16 cellular contexts compared by ENCODE assay signal in the genomic region with DNA sequence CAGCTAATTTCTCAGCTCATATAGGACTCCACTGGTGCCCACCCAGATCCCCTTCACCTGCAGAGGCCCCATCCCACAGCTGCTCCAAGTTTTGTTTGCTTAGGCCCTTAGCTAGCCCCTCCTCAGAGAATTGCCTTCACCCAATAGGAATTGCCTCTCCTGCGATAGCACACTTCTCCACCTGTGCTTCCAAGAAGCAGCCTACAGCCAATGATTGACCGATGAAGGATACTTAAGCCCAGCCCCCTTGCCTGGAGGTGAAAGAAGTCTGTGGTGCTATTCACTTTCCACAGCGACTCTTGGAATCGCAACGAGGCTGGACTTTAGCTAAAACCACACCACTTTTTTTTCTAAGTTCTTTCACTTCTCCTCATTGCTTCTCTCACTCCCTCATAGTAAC.
A peak's percentile ranks its signal among the peaks of the same experiment; 100 is the strongest.
DNase-seq lines count a peak whose midpoint lies in the region; ATAC-seq, FAIRE-seq and TF ChIP-seq lines count a peak whose summit lies in the region.
"Had no signal": no experiment of that assay in that cellular context is flagged by ENCODE, and none has a peak within 500 bp of the region (broad histone marks: within the 10 kb centered on the region; RNA-seq: fewer than 3 reads in every experiment).

No MANE protein-coding gene starts in this region.

- no peaks in the 10 kb centered on the region for H3K79me1 ChIP-seq in H9 (ENCODE audit: insufficient read depth, low read depth, low read length, poor library complexity, severe bottlenecking)

- H3K56ac ChIP-seq in H9 (ENCODE audit: insufficient read length, low read depth, low read length) = no peak overlapping the region

- H2BK120ac ChIP-seq in H9 (ENCODE audit: low read depth, low read length, poor library complexity, severe bottlenecking) = no peak overlapping the region

- H3K79me2 ChIP-seq in H9 (ENCODE audit: insufficient read depth, low read length) = no peaks in the 10 kb centered on the region

- no peak overlapping the region for H3K4me2 ChIP-seq in H9 (ENCODE audit: insufficient read depth, insufficient read length, low read length)

- no peak for FAIRE-seq in GM12892 (lab: Jason Lieb, UNC)
- FAIRE-seq: G401.6, H1 had no signal

- H3K9me3 Mint-ChIP-seq in H9 (no peaks in the 10 kb centered on the region), WTC11 (peaks cover 6% of the 10 kb centered on the region)
- peaks cover 10% of the 10 kb centered on the region for H3K9me3 Mint-ChIP-seq in activated T-cell treated with anti-CD3 and anti-CD28 coated beads, Interleukin-2, amount 50 U/mL, for 24 hours

- H3K23me2 ChIP-seq in H9 (ENCODE audit: insufficient read length, low read depth, low read length, poor library complexity, severe bottlenecking) = no peaks in the 10 kb centered on the region

- no CpG with 5 or more reads among the region's 5 CpGs for WGBS in H9 (ENCODE audit: extremely low coverage, insufficient read length, low lambda C conversion rate)

- H3K4ac ChIP-seq in H9 (ENCODE audit: low read depth, low read length) = no peak overlapping the region

- peaks cover 4% of the 10 kb centered on the region in 2 experiments for H3K4me1 Mint-ChIP-seq in H9
- H3K4me1 Mint-ChIP-seq in WTC11 = peaks cover 7% of the 10 kb centered on the region
- no peaks in the 10 kb centered on the region for H3K4me1 Mint-ChIP-seq in activated T-cell treated with anti-CD3 and anti-CD28 coated beads, Interleukin-2, amount 50 U/mL, for 24 hours (ENCODE audit: low read depth)
- H3K4me1 Mint-ChIP-seq: CD4-positive, alpha-beta memory T cell had no signal

- H3K9me3 ChIP-seq in H9 (ENCODE audit: control insufficient read depth, low read depth, low read length) = no peaks in the 10 kb centered on the region

- H3K27me3 Mint-ChIP-seq in H9 (ENCODE audit: low read depth) = no peaks in the 10 kb centered on the region
- no peaks in the 10 kb centered on the region for H3K27me3 Mint-ChIP-seq in WTC11 (ENCODE audit: low read depth)
- H3K27me3 Mint-ChIP-seq in activated T-cell treated with anti-CD3 and anti-CD28 coated beads, Interleukin-2, amount 50 U/mL, for 24 hours = no peaks in the 10 kb centered on the region
- H3K27me3 Mint-ChIP-seq: CD4-positive, alpha-beta memory T cell had no signal

- POLR2A ChIA-PET in WTC11 (lab: Charles Lee) = no interaction called here

- H3K9ac ChIP-seq in H9 (ENCODE audit: extremely low read depth, insufficient read length, low read length) = no peak overlapping the region

- no peak overlapping the region for H2AK5ac ChIP-seq in H9 (ENCODE audit: insufficient read length, low read length)

- no peak overlapping the region for H3K4me3 Mint-ChIP-seq in H9
- H3K4me3 Mint-ChIP-seq in WTC11 = no peak overlapping the region
- H3K4me3 Mint-ChIP-seq in activated T-cell treated with anti-CD3 and anti-CD28 coated beads, Interleukin-2, amount 50 U/mL, for 24 hours = no peak overlapping the region
- H3K4me3 Mint-ChIP-seq: CD4-positive, alpha-beta memory T cell had no signal

- H2BK20ac ChIP-seq in H9 (ENCODE audit: low read depth, low read length, poor library complexity, severe bottlenecking) = no peak overlapping the region

- TF ChIP-seq POLR2A in GM12892 (IDR thresholded peaks at IDR 0.05; ENCODE audit: low read depth, low read length) = no peak

- no peak overlapping the region for H3K27ac ChIP-seq in H9 (ENCODE audit: insufficient read length, low read depth, low read length)

- H2BK5ac ChIP-seq in H9 (ENCODE audit: insufficient read length, low read length) = no peak overlapping the region

- H4K91ac ChIP-seq in H9 (ENCODE audit: insufficient read length, low read depth, low read length) = no peak overlapping the region

- CTCF ChIA-PET in WTC11 (lab: Charles Lee) = no interaction called here

- no peaks in the 10 kb centered on the region; the same call in 1 of the 2 replicates for H3K4me1 ChIP-seq in H9 (ENCODE audit: insufficient read depth, low read length)

- H3K36me3 Mint-ChIP-seq in H9 (ENCODE audit: insufficient read depth in 1 of 3, low read depth in 3 of 3) (no peaks in the 10 kb centered on the region), WTC11 (no peaks in the 10 kb centered on the region)
- H3K36me3 Mint-ChIP-seq in activated T-cell treated with anti-CD3 and anti-CD28 coated beads, Interleukin-2, amount 50 U/mL, for 24 hours (ENCODE audit: low read depth) = no peaks in the 10 kb centered on the region
- H3K36me3 Mint-ChIP-seq: CD4-positive, alpha-beta memory T cell had no signal

- TF ChIP-seq CTCF in H9 (conservative IDR thresholded peaks at IDR 0.05) = no peak
- TF ChIP-seq CTCF in WTC11 (IDR thresholded peaks at IDR 0.05) = no peak

- H2BK12ac ChIP-seq in H9 (ENCODE audit: insufficient read length, low read depth, low read length) = no peak overlapping the region

- H3K27ac Mint-ChIP-seq in H9 = no peak overlapping the region; a peak in 1 of 7 replicates
- no peak overlapping the region for H3K27ac Mint-ChIP-seq in WTC11
- H3K27ac Mint-ChIP-seq in activated T-cell treated with anti-CD3 and anti-CD28 coated beads, Interleukin-2, amount 50 U/mL, for 24 hours = no peak overlapping the region
- H3K27ac Mint-ChIP-seq: CD4-positive, alpha-beta memory T cell had no signal

- H3T11ph ChIP-seq in H9 (ENCODE audit: low read length) = no peak overlapping the region

- peak; percentile 82 for ATAC-seq in WTC11
- ATAC-seq: HCT116 had no signal

- no peak overlapping the region for H3K23ac ChIP-seq in H9 (ENCODE audit: insufficient read length, low read depth, low read length)

- no peak overlapping the region for H4K5ac ChIP-seq in H9 (ENCODE audit: insufficient read length, low read depth, low read length)

- H4K8ac ChIP-seq in H9 (replicated peaks; ENCODE audit: insufficient read length, low read depth, low read length) = no peak overlapping the region

- DNase-seq in H9 (peak; percentile 41), WTC11 (ENCODE audit: low spot score) (no peak), iPS-NIHi7 (ENCODE audit: extremely low spot score) (peak; percentile 39), GM12892 (ENCODE audit: insufficient read length) (no peak), NCI-H226 (no peak)
- DNase-seq in activated T-cell treated with anti-CD3 and anti-CD28 coated beads, Interleukin-2, amount 50 U/mL, for 24 hours = no peak
- DNase-seq: C1 segment of cervical spinal cord; Calu3; CD4-positive, alpha-beta memory T cell; COR-L47; DMS53; DND-41; H7 had no signal

- H2AFZ ChIP-seq in H9 (ENCODE audit: low read length) = no peak overlapping the region

- no peak overlapping the region for H3K18ac ChIP-seq in H9 (ENCODE audit: insufficient read length, low read depth, low read length)

- H3K27me3 ChIP-seq in H9 (ENCODE audit: insufficient read depth, low read length) = no peaks in the 10 kb centered on the region

- no peak overlapping the region for H3K14ac ChIP-seq in H9 (ENCODE audit: insufficient read depth, low read length)

- H2BK15ac ChIP-seq in H9 (ENCODE audit: low read depth, low read length) = no peak overlapping the region

- no peaks in the 10 kb centered on the region for H4K20me1 ChIP-seq in H9 (ENCODE audit: control insufficient read depth, insufficient read depth, insufficient read length)

TF ChIP-seq in WTC11, 78 proteins besides CTCF, POLR2A, EP300 and RAD21:
- TF ChIP-seq ZNF423 (CRISPR knock-in tag; IDR thresholded peaks at IDR 0.05) (no peak), FOXK1 (CRISPR knock-in tag; IDR thresholded peaks at IDR 0.05) (no peak)
- TF ChIP-seq, protein P1, sequence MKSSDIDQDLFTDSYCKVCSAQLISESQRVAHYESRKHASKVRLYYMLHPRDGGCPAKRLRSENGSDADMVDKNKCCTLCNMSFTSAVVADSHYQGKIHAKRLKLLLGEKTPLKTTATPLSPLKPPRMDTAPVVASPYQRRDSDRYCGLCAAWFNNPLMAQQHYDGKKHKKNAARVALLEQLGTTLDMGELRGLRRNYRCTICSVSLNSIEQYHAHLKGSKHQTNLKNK (CRISPR knock-in tag; IDR thresholded peaks at IDR 0.05) = no peak

Comparison
In these comparisons a context has a peak if more than half of its experiments do, and no peak if none do; other contexts are left out.
1. DNase-seq: peak in H9 (single experiment) and iPS-NIHi7 (single experiment); none in WTC11 (single experiment), GM12892 (single experiment), activated T-cell treated with anti-CD3 and anti-CD28 coated beads, Interleukin-2, amount 50 U/mL, for 24 hours (single experiment) and NCI-H226 (single experiment).